In the genomic region with DNA sequence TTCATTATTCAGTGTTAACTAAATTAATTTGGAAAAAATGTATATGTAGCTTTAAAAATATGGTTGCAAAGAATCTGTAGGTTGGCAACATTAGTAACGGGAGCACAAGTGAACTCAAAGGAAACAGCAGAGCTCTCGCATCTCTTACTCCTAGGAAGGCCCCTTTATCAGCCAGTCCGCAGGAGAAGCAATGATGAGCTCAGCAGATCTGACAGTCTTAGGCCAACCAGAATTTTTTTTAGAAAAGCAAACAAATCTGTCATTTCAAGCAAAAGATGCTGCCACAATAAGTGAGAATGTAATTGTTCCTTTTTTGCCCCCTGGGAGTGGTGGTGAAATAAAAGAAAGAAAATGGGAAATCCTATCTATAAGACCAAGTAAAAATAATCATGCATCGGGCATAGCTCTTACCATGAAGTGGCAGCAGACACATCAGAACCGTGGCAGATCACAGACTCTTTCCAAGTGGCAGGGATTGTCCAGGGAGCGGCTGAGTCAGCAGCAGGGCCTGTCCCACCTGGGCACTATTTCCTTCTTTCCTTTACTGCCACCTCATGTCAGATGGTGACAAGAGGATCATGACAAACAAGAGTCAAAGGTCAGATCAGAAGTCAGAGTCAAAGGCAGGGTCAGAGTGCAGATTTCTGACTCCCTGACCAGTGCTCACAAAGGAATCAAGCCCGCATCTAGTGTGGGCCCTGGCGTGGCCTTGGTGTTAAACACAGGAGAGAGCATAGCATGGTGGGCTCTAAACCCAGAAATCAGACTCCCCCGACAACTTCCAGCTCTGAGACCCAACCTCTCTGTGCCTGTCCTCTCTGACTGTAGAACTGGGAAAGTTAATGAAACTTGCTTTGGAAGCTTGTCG, we compare ENCODE assay signal across 14 cellular contexts.
DNase-seq lines count a peak whose midpoint lies in the region; ATAC-seq and TF ChIP-seq lines count a peak whose summit lies in the region.
"Had no signal": no experiment of that assay in that cellular context is flagged by ENCODE, and none has a peak within 500 bp of the region (broad histone marks: within the 10 kb centered on the region; RNA-seq: fewer than 3 reads in every experiment).

No MANE protein-coding gene starts in this region.

- H3K4me1 Mint-ChIP-seq in activated CD4-positive, alpha-beta T cell treated with anti-CD3 and anti-CD28 coated beads, Interleukin-2, amount 10 ng/mL, durations not matched to agents 24 days and 14 days, result peaks cover 1% of the 10 kb centered on the region
- peaks cover 5% of the 10 kb centered on the region for H3K4me1 Mint-ChIP-seq in activated CD4-positive, alpha-beta T cell treated with anti-CD3 and anti-CD28 coated beads, Interleukin-2, amount 10 ng/mL, durations not matched to agents 7 days and 5 days

- H3K27ac Mint-ChIP-seq in activated CD4-positive, alpha-beta T cell treated with anti-CD3 and anti-CD28 coated beads, Interleukin-2, amount 10 ng/mL, durations not matched to agents 24 days and 14 days, result no peak overlapping the region
- H3K27ac Mint-ChIP-seq in activated CD4-positive, alpha-beta T cell treated with anti-CD3 and anti-CD28 coated beads, Interleukin-2, amount 10 ng/mL, durations not matched to agents 7 days and 5 days, result no peak overlapping the region
- H3K27ac Mint-ChIP-seq: CD8-positive, alpha-beta T cell had no signal

- no peak for TF ChIP-seq POLR2A in erythroblast (IDR thresholded peaks at IDR 0.05; ENCODE audit: low read length)

- H3K9me3 Mint-ChIP-seq in activated CD4-positive, alpha-beta T cell treated with anti-CD3 and anti-CD28 coated beads, Interleukin-2, amount 10 ng/mL, durations not matched to agents 24 days and 14 days, result no peaks in the 10 kb centered on the region
- H3K9me3 Mint-ChIP-seq in activated CD4-positive, alpha-beta T cell treated with anti-CD3 and anti-CD28 coated beads, Interleukin-2, amount 10 ng/mL, durations not matched to agents 7 days and 5 days, result no peaks in the 10 kb centered on the region
- H3K9me3 Mint-ChIP-seq: CD8-positive, alpha-beta T cell had no signal

- intact Hi-C loops in activated CD4-positive, alpha-beta T cell treated with anti-CD3 and anti-CD28 coated beads, Interleukin-2, amount 10 ng/mL, durations not matched to agents 24 days and 14 days (cut with micrococcal nuclease), result loop anchor here (10.0 kb wide), 1 partner anchor 150 kb away; no protein-coding TSS in a partner anchor

- H3K36me3 Mint-ChIP-seq in activated CD4-positive, alpha-beta T cell treated with anti-CD3 and anti-CD28 coated beads, Interleukin-2, amount 10 ng/mL, durations not matched to agents 24 days and 14 days (ENCODE audit: low read depth), result no peaks in the 10 kb centered on the region
- no peaks in the 10 kb centered on the region for H3K36me3 Mint-ChIP-seq in activated CD4-positive, alpha-beta T cell treated with anti-CD3 and anti-CD28 coated beads, Interleukin-2, amount 10 ng/mL, durations not matched to agents 7 days and 5 days (ENCODE audit: low read depth)
- H3K36me3 Mint-ChIP-seq: CD8-positive, alpha-beta T cell had no signal

- no peak for ATAC-seq in HG02840 (IDR thresholded peaks at IDR 0.05; ENCODE audit: low FRiP score, unreplicated experiment)

- CTCF ChIA-PET in activated CD4-positive, alpha-beta T cell treated with anti-CD3 and anti-CD28 coated beads, Interleukin-2, amount 10 ng/mL, durations not matched to agents 7 days and 5 days (lab: Charles Lee), result interaction anchor here (0.6 kb wide), 1 partner anchor 262 kb away, joined by 3 read pairs; no protein-coding TSS in a partner anchor

- peaks cover 16% of the 10 kb centered on the region for H3K27me3 Mint-ChIP-seq in activated CD4-positive, alpha-beta T cell treated with anti-CD3 and anti-CD28 coated beads, Interleukin-2, amount 10 ng/mL, durations not matched to agents 24 days and 14 days
- H3K27me3 Mint-ChIP-seq in activated CD4-positive, alpha-beta T cell treated with anti-CD3 and anti-CD28 coated beads, Interleukin-2, amount 10 ng/mL, durations not matched to agents 7 days and 5 days, result no peaks in the 10 kb centered on the region

- POLR2A ChIA-PET in activated CD4-positive, alpha-beta T cell treated with anti-CD3 and anti-CD28 coated beads, Interleukin-2, amount 10 ng/mL, durations not matched to agents 7 days and 5 days (lab: Charles Lee), result no interaction called here

- peak; percentile 44 for DNase-seq in activated CD4-positive, alpha-beta T cell treated with anti-CD3 and anti-CD28 coated beads, Interleukin-2, amount 10 ng/mL, durations not matched to agents 24 days and 14 days
- DNase-seq in activated CD4-positive, alpha-beta T cell treated with anti-CD3 and anti-CD28 coated beads, Interleukin-2, amount 10 ng/mL, durations not matched to agents 7 days and 5 days, result no peak
- DNase-seq in erythroblast (lab: John Stamatoyannopoulos, UW), result peak; percentile 61 to 62
- peak; percentile 27 for DNase-seq in mucosa of gallbladder (ENCODE audit: low spot score)
- no peak for DNase-seq in nucleus accumbens (lab: John Stamatoyannopoulos, UW)
- no peak for DNase-seq in inferior parietal cortex (ENCODE audit: extremely low spot score)
- DNase-seq: BE2C, IMR-90, Karpas-422, NCI-H1436, NCI-H226, SJCRH30 had no signal

- H3K4me3 Mint-ChIP-seq in activated CD4-positive, alpha-beta T cell treated with anti-CD3 and anti-CD28 coated beads, Interleukin-2, amount 10 ng/mL, durations not matched to agents 24 days and 14 days, result no peak overlapping the region
- no peak overlapping the region for H3K4me3 Mint-ChIP-seq in activated CD4-positive, alpha-beta T cell treated with anti-CD3 and anti-CD28 coated beads, Interleukin-2, amount 10 ng/mL, durations not matched to agents 7 days and 5 days
- H3K4me3 Mint-ChIP-seq: CD8-positive, alpha-beta T cell had no signal

Comparison
In these comparisons a context has a peak if more than half of its experiments do, and no peak if none do; other contexts are left out.
1. DNase-seq: peak in activated CD4-positive, alpha-beta T cell treated with anti-CD3 and anti-CD28 coated beads, Interleukin-2, amount 10 ng/mL, durations not matched to agents 24 days and 14 days (single experiment), erythroblast (2 of 2) and mucosa of gallbladder (single experiment); none in activated CD4-positive, alpha-beta T cell treated with anti-CD3 and anti-CD28 coated beads, Interleukin-2, amount 10 ng/mL, durations not matched to agents 7 days and 5 days (single experiment), nucleus accumbens (0 of 56) and inferior parietal cortex (single experiment).